ENCODE assay signal across 32 cellular contexts in genomic region chr1:60963167-60963909, GRCh38.
DNase-seq lines count a peak whose midpoint lies in the region; ATAC-seq and TF ChIP-seq lines count a peak whose summit lies in the region.
"Had no signal": no experiment of that assay in that cellular context is flagged by ENCODE, and none has a peak within 500 bp of the region (broad histone marks: within the 10 kb centered on the region; RNA-seq: fewer than 3 reads in every experiment).

No MANE protein-coding gene starts in this region.

- H3K4me3 ChIP-seq in mesenchymal stem cell (ENCODE audit: insufficient read depth in 1 of 2, low read depth in 1 of 2, low read length in 2 of 2) = no peak overlapping the region
- H3K4me3 ChIP-seq in CD8-positive, alpha-beta T cell (ENCODE audit: low read depth, low read length) = no peak overlapping the region
- H3K4me3 ChIP-seq: adrenal gland, gastrocnemius medialis, testis, vagina had no signal

- H3K4ac ChIP-seq in mesenchymal stem cell (ENCODE audit: low read depth in 1 of 2, low read length in 2 of 2) = no peak overlapping the region

- H2BK12ac ChIP-seq in mesenchymal stem cell (ENCODE audit: low read length in 2 of 2) = no peak overlapping the region

- no peak overlapping the region for H4K91ac ChIP-seq in mesenchymal stem cell (ENCODE audit: low read length)

- no peaks in the 10 kb centered on the region for H3K36me3 Mint-ChIP-seq in activated CD4-positive, alpha-beta T cell treated with anti-CD3 and anti-CD28 coated beads, Interleukin-2, amount 10 ng/mL, durations not matched to agents 7 days and 5 days (ENCODE audit: low read depth)
- H3K36me3 Mint-ChIP-seq in CD8-positive, alpha-beta T cell = no peaks in the 10 kb centered on the region

- H3K4me2 ChIP-seq in mesenchymal stem cell (ENCODE audit: low read length, poor library complexity, severe bottlenecking) = peak overlapping the region; percentile 49

- no peak overlapping the region for H3K14ac ChIP-seq in mesenchymal stem cell (ENCODE audit: low read length in 2 of 2)

- H3K9me3 Mint-ChIP-seq in activated CD4-positive, alpha-beta T cell treated with anti-CD3 and anti-CD28 coated beads, Interleukin-2, amount 10 ng/mL, durations not matched to agents 7 days and 5 days = peaks cover 21% of the 10 kb centered on the region
- H3K9me3 Mint-ChIP-seq in CD8-positive, alpha-beta T cell = peaks cover 22% of the 10 kb centered on the region

- CTCF ChIA-PET in activated CD4-positive, alpha-beta T cell treated with anti-CD3 and anti-CD28 coated beads, Interleukin-2, amount 10 ng/mL, durations not matched to agents 7 days and 5 days (lab: Charles Lee) = no interaction called here
- CTCF ChIA-PET in CD8-positive, alpha-beta T cell (lab: Charles Lee) = interaction anchor here (0.7 kb wide), 1 partner anchor 86 kb away, joined by 3 read pairs; no protein-coding TSS in a partner anchor

- H2AFZ ChIP-seq in mesenchymal stem cell (ENCODE audit: low read depth, low read length) = no peak overlapping the region

- H3K4me1 ChIP-seq in mesenchymal stem cell (ENCODE audit: control insufficient read depth, insufficient read depth, low read depth, low read length) = peaks cover 10% of the 10 kb centered on the region
- no peaks in the 10 kb centered on the region for H3K4me1 ChIP-seq in CD8-positive, alpha-beta T cell (ENCODE audit: insufficient read depth, low read length)
- H3K4me1 ChIP-seq: adrenal gland, gastrocnemius medialis, vagina had no signal

- no peak overlapping the region for H2AK5ac ChIP-seq in mesenchymal stem cell (ENCODE audit: low read length, severe bottlenecking)

- no peaks in the 10 kb centered on the region for H3K79me1 ChIP-seq in mesenchymal stem cell (replicated peaks; ENCODE audit: low read length, poor library complexity, severe bottlenecking)

- H3K27ac ChIP-seq in mesenchymal stem cell (ENCODE audit: low read length, poor library complexity, severe bottlenecking) = peak overlapping the region; percentile 39
- no peak overlapping the region for H3K27ac ChIP-seq in CD8-positive, alpha-beta T cell (ENCODE audit: low read depth, low read length)
- H3K27ac ChIP-seq: 22Rv1, adrenal gland, C4-2B, gastrocnemius medialis, testis, vagina, WERI-Rb-1 had no signal

- H3K4me1 Mint-ChIP-seq in activated CD4-positive, alpha-beta T cell treated with anti-CD3 and anti-CD28 coated beads, Interleukin-2, amount 10 ng/mL, durations not matched to agents 7 days and 5 days = no peaks in the 10 kb centered on the region
- no peaks in the 10 kb centered on the region for H3K4me1 Mint-ChIP-seq in CD8-positive, alpha-beta T cell (ENCODE audit: low read depth)
- H3K4me1 Mint-ChIP-seq: activated CD4-positive, alpha-beta T cell treated with anti-CD3 and anti-CD28 coated beads, Interleukin-2, amount 10 ng/mL, durations not matched to agents 24 days and 14 days; stimulated activated naive B cell treated with anti-CD40 and anti-IgM and Interleukin-4, amounts not matched to agents 10 μg/mL and 1 μg/mL and 100 μg/mL, for 72 hours had no signal

- POLR2A ChIA-PET in activated CD4-positive, alpha-beta T cell treated with anti-CD3 and anti-CD28 coated beads, Interleukin-2, amount 10 ng/mL, durations not matched to agents 7 days and 5 days (lab: Charles Lee) = no interaction called here
- POLR2A ChIA-PET in CD8-positive, alpha-beta T cell (lab: Charles Lee) = no interaction called here

- no peaks in the 10 kb centered on the region for H3K27me3 Mint-ChIP-seq in activated CD4-positive, alpha-beta T cell treated with anti-CD3 and anti-CD28 coated beads, Interleukin-2, amount 10 ng/mL, durations not matched to agents 7 days and 5 days
- H3K27me3 Mint-ChIP-seq in CD8-positive, alpha-beta T cell (ENCODE audit: low read depth) = peaks cover 9% of the 10 kb centered on the region

- no peak for ATAC-seq in CD8-positive, alpha-beta T cell
- no peak for ATAC-seq in GM21786 (IDR thresholded peaks at IDR 0.05; ENCODE audit: unreplicated experiment)
- ATAC-seq: gastrocnemius medialis; left colon; naive thymus-derived CD4-positive, alpha-beta T cell; stimulated activated naive B cell treated with anti-CD40 and anti-IgM and Interleukin-4, amounts not matched to agents 10 μg/mL and 1 μg/mL and 100 μg/mL, for 72 hours had no signal

- no peak for DNase-seq in activated CD4-positive, alpha-beta T cell treated with anti-CD3 and anti-CD28 coated beads, Interleukin-2, amount 10 ng/mL, durations not matched to agents 7 days and 5 days
- no peak for DNase-seq in activated CD4-positive, alpha-beta T cell treated with anti-CD3 and anti-CD28 coated beads for 4 hours
- DNase-seq in brain pericyte (ENCODE audit: low read depth, low spot score) (peak; percentile 81), mesenchymal stem cell (no peak), smooth muscle cell of the brain vasculature (ENCODE audit: low read depth, low spot score) (peak; percentile 86), T-helper 2 cell (no peak)
- no peak for DNase-seq in CD8-positive, alpha-beta T cell
- DNase-seq: activated CD4-positive, alpha-beta T cell treated with anti-CD3 and anti-CD28 coated beads, Interleukin-2, amount 10 ng/mL, durations not matched to agents 24 days and 14 days; activated naive CD4-positive, alpha-beta T cell; activated T-cell treated with anti-CD3 and anti-CD28 coated beads, Interleukin-2, amount 50 U/mL, for 48 hours; adrenal gland; cortex of kidney; gastrocnemius medialis; GOT3; left colon; mesendoderm; naive thymus-derived CD4-positive, alpha-beta T cell; NCI-H1092 treated with DMSO at 0.1 percent for 48 hours; NCI-H1930; NCI-H526 treated with DMSO at 0.1 percent for 48 hours; retina; SHP77 treated with DMSO at 0.1 percent for 48 hours; stimulated activated CD4-positive, alpha-beta T cell treated with anti-CD3 and anti-CD28 coated beads, Interleukin-12 subunit alpha, Interleukin-12 subunit beta, amount 100 ng/mL, for 4 hours; stimulated activated CD4-positive, alpha-beta T cell treated with anti-CD3 and anti-CD28 coated beads, Interleukin-4, amount 100 ng/mL, for 24 hours; stimulated activated naive B cell treated with anti-CD40 and anti-IgM and Interleukin-4, amounts not matched to agents 10 μg/mL and 1 μg/mL and 100 μg/mL, for 72 hours; T-helper 9 cell; testis; WERI-Rb-1 had no signal

- H2BK120ac ChIP-seq in mesenchymal stem cell (ENCODE audit: low read depth, low read length) = no peak overlapping the region

- 80% methylated on average over 6 of the region's 6 CpGs for WGBS in mesenchymal stem cell

- H3K36me3 ChIP-seq in mesenchymal stem cell (ENCODE audit: control insufficient read depth in 1 of 2, insufficient read depth in 2 of 2, low read depth in 1 of 2, low read length in 2 of 2) = no peaks in the 10 kb centered on the region
- H3K36me3 ChIP-seq in CD8-positive, alpha-beta T cell (ENCODE audit: insufficient read depth, low read length) = no peaks in the 10 kb centered on the region
- H3K36me3 ChIP-seq: adrenal gland, gastrocnemius medialis, vagina, WERI-Rb-1 had no signal

- no peak overlapping the region for H4K8ac ChIP-seq in mesenchymal stem cell (ENCODE audit: low read length)

- peaks cover 17% of the 10 kb centered on the region for H3K9me3 ChIP-seq in mesenchymal stem cell (ENCODE audit: control insufficient read depth, low read length)
- H3K9me3 ChIP-seq in CD8-positive, alpha-beta T cell (ENCODE audit: low read length) = no peaks in the 10 kb centered on the region
- H3K9me3 ChIP-seq: testis, vagina had no signal

- no peak overlapping the region for H3K9ac ChIP-seq in mesenchymal stem cell (ENCODE audit: low read length)

- no peak overlapping the region for H3K4me3 Mint-ChIP-seq in activated CD4-positive, alpha-beta T cell treated with anti-CD3 and anti-CD28 coated beads, Interleukin-2, amount 10 ng/mL, durations not matched to agents 7 days and 5 days
- no peak overlapping the region for H3K4me3 Mint-ChIP-seq in CD8-positive, alpha-beta T cell
- H3K4me3 Mint-ChIP-seq: activated CD4-positive, alpha-beta T cell treated with anti-CD3 and anti-CD28 coated beads, Interleukin-2, amount 10 ng/mL, durations not matched to agents 24 days and 14 days; naive thymus-derived CD4-positive, alpha-beta T cell; stimulated activated naive B cell treated with anti-CD40 and anti-IgM and Interleukin-4, amounts not matched to agents 10 μg/mL and 1 μg/mL and 100 μg/mL, for 72 hours had no signal

- no peak for TF ChIP-seq CTCF in CD8-positive, alpha-beta T cell (IDR thresholded peaks at IDR 0.05)

- no peak overlapping the region for H3K18ac ChIP-seq in mesenchymal stem cell (ENCODE audit: low read depth in 1 of 2, low read length in 2 of 2)

- H3K27ac Mint-ChIP-seq in activated CD4-positive, alpha-beta T cell treated with anti-CD3 and anti-CD28 coated beads, Interleukin-2, amount 10 ng/mL, durations not matched to agents 7 days and 5 days = peak overlapping the region; percentile 16
- H3K27ac Mint-ChIP-seq in CD8-positive, alpha-beta T cell = no peak overlapping the region
- H3K27ac Mint-ChIP-seq: activated CD4-positive, alpha-beta T cell treated with anti-CD3 and anti-CD28 coated beads, Interleukin-2, amount 10 ng/mL, durations not matched to agents 24 days and 14 days; naive thymus-derived CD4-positive, alpha-beta T cell; stimulated activated naive B cell treated with anti-CD40 and anti-IgM and Interleukin-4, amounts not matched to agents 10 μg/mL and 1 μg/mL and 100 μg/mL, for 72 hours had no signal

- no peaks in the 10 kb centered on the region for H3K27me3 ChIP-seq in mesenchymal stem cell (ENCODE audit: control insufficient read depth in 1 of 2, insufficient read depth in 1 of 2, low read length in 2 of 2)
- H3K27me3 ChIP-seq in CD8-positive, alpha-beta T cell (ENCODE audit: insufficient read depth, low read length) = no peaks in the 10 kb centered on the region
- H3K27me3 ChIP-seq: adrenal gland, gastrocnemius medialis, testis, vagina had no signal

- no peak overlapping the region for H2BK15ac ChIP-seq in mesenchymal stem cell (ENCODE audit: low read depth, poor library complexity, severe bottlenecking)

- intact Hi-C loops in CD8-positive, alpha-beta T cell (cut with DNase I, micrococcal nuclease) = no loop called here

- H3K23ac ChIP-seq in mesenchymal stem cell (ENCODE audit: low read length in 2 of 2) = no peak overlapping the region

- no peak overlapping the region for H2BK5ac ChIP-seq in mesenchymal stem cell (ENCODE audit: low read depth, low read length, poor library complexity, severe bottlenecking)

Comparison
In these comparisons a context has a peak if more than half of its experiments do, and no peak if none do; other contexts are left out.
1. DNase-seq: peak in brain pericyte (single experiment) and smooth muscle cell of the brain vasculature (single experiment); none in activated CD4-positive, alpha-beta T cell treated with anti-CD3 and anti-CD28 coated beads, Interleukin-2, amount 10 ng/mL, durations not matched to agents 7 days and 5 days (single experiment), activated CD4-positive, alpha-beta T cell treated with anti-CD3 and anti-CD28 coated beads for 4 hours (0 of 2), mesenchymal stem cell (single experiment), T-helper 2 cell (0 of 5) and CD8-positive, alpha-beta T cell (0 of 7).